Comparison of ENCODE assay signal across 16 cellular contexts in the genomic region with DNA sequence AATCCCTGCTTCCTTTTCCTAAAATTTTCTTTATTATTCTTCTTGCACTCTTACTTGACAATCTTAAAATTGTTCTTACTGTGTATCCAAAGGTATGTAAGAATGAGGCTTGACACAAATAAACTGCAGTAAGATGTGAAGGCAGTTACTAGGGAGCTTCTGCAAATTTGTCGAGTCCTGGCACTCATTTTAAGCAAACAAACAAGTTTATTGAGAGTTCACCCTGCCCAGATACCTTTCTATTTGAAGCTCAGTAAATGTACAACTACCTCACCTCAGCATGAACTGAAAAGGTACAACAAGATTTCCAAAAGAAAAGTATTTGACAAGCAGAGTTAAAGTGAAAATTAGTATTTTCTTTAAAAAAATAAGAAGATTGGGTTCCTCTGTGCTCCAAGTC. TPM values are rescaled to one million over a fixed set of nuclear protein-coding genes. Genes with fewer than 3 reads are reported as not detected.
"Had no signal": no experiment of that assay in that cellular context is flagged by ENCODE, and none has a peak within 500 bp of the region (broad histone marks: within the 10 kb centered on the region; RNA-seq: fewer than 3 reads in every experiment).

No MANE protein-coding gene starts in this region.

- H3K27me3 ChIP-seq: neutrophil, SJSA1 had no signal

- H3K4me3 ChIP-seq: coronary artery, lung, SJSA1, thoracic aorta had no signal

- DNase-seq: activated CD4-positive, alpha-beta T cell treated with anti-CD3 and anti-CD28 coated beads for 4 hours; activated CD8-positive, alpha-beta memory T cell treated with anti-CD3 and anti-CD28 coated beads, Interleukin-2, amount 50 U/mL, for 4 hours; activated CD8-positive, alpha-beta T cell treated with anti-CD3 and anti-CD28 coated beads for 36 hours; activated naive CD4-positive, alpha-beta T cell; effector CD4-positive, alpha-beta T cell; kidney; naive B cell; stimulated activated naive CD4-positive, alpha-beta T cell treated with Interleukin-2 at 50 U/mL for 16 hours; T1000; WERI-Rb-1 had no signal

- H3K36me3 ChIP-seq: neutrophil, SJSA1, thoracic aorta, WERI-Rb-1 had no signal

- H3K27ac ChIP-seq: coronary artery, neutrophil, SJSA1, thoracic aorta, WERI-Rb-1 had no signal

- FAIRE-seq: frontal cortex, kidney had no signal

- ATAC-seq: activated CD8-positive, alpha-beta T cell treated with anti-CD3 and anti-CD28 coated beads for 36 hours had no signal

- H3K9me3 ChIP-seq: neutrophil, SJSA1, thoracic aorta had no signal

RNA-seq across cellular contexts. Expression of a gene that starts 13.3 kb away (rescaled TPM):
- total RNA-seq: activated CD8-positive, alpha-beta T cell treated with anti-CD3 and anti-CD28 coated beads for 36 hours had no signal
